ENCODE assay signal across 24 cellular contexts in the genomic region with DNA sequence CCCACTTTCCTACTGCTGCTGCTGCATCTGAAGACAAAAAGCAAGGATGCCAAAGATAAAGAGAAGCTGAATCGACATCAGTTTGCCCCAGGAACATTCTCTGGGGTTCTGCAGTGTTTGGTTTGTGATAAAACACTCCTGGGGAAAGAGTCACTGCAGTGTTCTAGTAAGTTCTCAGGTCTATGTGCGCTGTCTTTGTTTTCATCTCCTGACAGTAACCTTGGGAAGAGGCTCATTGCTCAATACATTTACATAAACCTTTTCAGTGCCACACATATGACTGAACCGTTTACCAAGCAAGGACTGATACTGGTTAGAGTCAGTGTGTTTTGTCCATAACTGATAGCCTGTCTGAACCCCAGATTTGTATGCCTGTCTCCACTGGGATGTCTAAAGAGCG.
"Had no signal": no experiment of that assay in that cellular context is flagged by ENCODE, and none has a peak within 500 bp of the region (broad histone marks: within the 10 kb centered on the region; RNA-seq: fewer than 3 reads in every experiment).

No MANE protein-coding gene starts in this region.

- H3K27ac ChIP-seq: body of pancreas, colonic mucosa, dorsolateral prefrontal cortex, left lung, neutrophil, psoas muscle, right atrium auricular region, testis, transverse colon had no signal

- H3K9me3 ChIP-seq: body of pancreas, colonic mucosa, gastrocnemius medialis, left lung, neutrophil, ovary, psoas muscle, right atrium auricular region, testis, transverse colon had no signal

- H3K4me3 ChIP-seq: body of pancreas, colonic mucosa, dorsolateral prefrontal cortex, gastrocnemius medialis, left lung, ovary, psoas muscle, right atrium auricular region, testis, transverse colon had no signal

- H3K4me1 ChIP-seq: colonic mucosa, psoas muscle had no signal

- DNase-seq: activated B cell treated with CpG ODN at 0.5 μM for 24 hours; activated CD4-positive, alpha-beta T cell treated with anti-CD3 and anti-CD28 coated beads for 36 hours; activated CD8-positive, alpha-beta memory T cell treated with anti-CD3 and anti-CD28 coated beads, Interleukin-2, amount 10 ng/mL, durations not matched to agents 7 days and 5 days; activated CD8-positive, alpha-beta T cell treated with anti-CD3 and anti-CD28 coated beads, Interleukin-2, amount 10 ng/mL, durations not matched to agents 7 days and 5 days; activated T-cell treated with anti-CD3 and anti-CD28 coated beads, Interleukin-2, amount 50 U/mL, for 48 hours; aorta; body of pancreas; colonic mucosa; dorsolateral prefrontal cortex; effector memory CD4-positive, alpha-beta T cell; gastrocnemius medialis; hippocampal formation; left lung; nephron progenitor cell; ovary; psoas muscle; stimulated activated CD4-positive, alpha-beta T cell treated with anti-CD3 and anti-CD28 coated beads, Interleukin-2, amount 100 ng/mL, for 48 hours; stimulated activated naive CD4-positive, alpha-beta T cell treated with Interleukin-2 at 50 U/mL for 16 hours; SW 1271; T1000; testis; transverse colon had no signal

- ATAC-seq: activated CD4-positive, alpha-beta T cell treated with anti-CD3 and anti-CD28 coated beads for 36 hours; activated CD8-positive, alpha-beta memory T cell treated with anti-CD3 and anti-CD28 coated beads, Interleukin-2, amount 10 ng/mL, durations not matched to agents 7 days and 5 days; activated CD8-positive, alpha-beta T cell treated with anti-CD3 and anti-CD28 coated beads, Interleukin-2, amount 10 ng/mL, durations not matched to agents 7 days and 5 days; body of pancreas; gastrocnemius medialis; left lung; psoas muscle had no signal

- H3K36me3 ChIP-seq: colonic mucosa, gastrocnemius medialis, left lung, neutrophil, ovary, right atrium auricular region, transverse colon had no signal

- H3K27me3 ChIP-seq: body of pancreas, colonic mucosa, dorsolateral prefrontal cortex, gastrocnemius medialis, left lung, neutrophil, ovary, right atrium auricular region, testis, transverse colon had no signal
